In genomic region chr16:56673916-56674315, GRCh38 we compare ENCODE assay signal across 1 cellular context.
TF ChIP-seq lines count a peak whose summit lies in the region.

No MANE protein-coding gene starts in this region.

TF ChIP-seq in HepG2, 621 proteins besides CTCF, POLR2A, EP300 and RAD21 (continued from another document):
- TF ChIP-seq, protein P1, sequence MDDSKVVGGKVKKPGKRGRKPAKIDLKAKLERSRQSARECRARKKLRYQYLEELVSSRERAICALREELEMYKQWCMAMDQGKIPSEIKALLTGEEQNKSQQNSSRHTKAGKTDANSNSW (CRISPR knock-in tag; IDR thresholded peaks at IDR 0.05; ENCODE audit: borderline replicate concordance) = no peak
- no peak for TF ChIP-seq PITX1 (CRISPR knock-in tag; IDR thresholded peaks at IDR 0.05)
- TF ChIP-seq ZNF362 (CRISPR knock-in tag; IDR thresholded peaks at IDR 0.05; ENCODE audit: borderline replicate concordance) = peak; percentile 24; the same call in 1 of the 2 replicates
- TF ChIP-seq THYN1 (CRISPR knock-in tag; IDR thresholded peaks at IDR 0.05; ENCODE audit: borderline replicate concordance, low read depth) = no peak
- TF ChIP-seq PBX3 (CRISPR knock-in tag; IDR thresholded peaks at IDR 0.05; ENCODE audit: borderline replicate concordance) = no peak
- TF ChIP-seq KDM3A (CRISPR knock-in tag; IDR thresholded peaks at IDR 0.05; ENCODE audit: low read depth) = no peak
- TF ChIP-seq RXRA (CRISPR knock-in tag; IDR thresholded peaks at IDR 0.05) = no peak
- no peak for TF ChIP-seq FOSL2 (CRISPR knock-in tag; IDR thresholded peaks at IDR 0.05)
- no peak for TF ChIP-seq ZNF616 (CRISPR knock-in tag; IDR thresholded peaks at IDR 0.05; ENCODE audit: low read depth)
- TF ChIP-seq SAFB2 (CRISPR knock-in tag; IDR thresholded peaks at IDR 0.05; ENCODE audit: borderline replicate concordance, low read depth) = no peak
- no peak for TF ChIP-seq HMG20A (CRISPR knock-in tag; IDR thresholded peaks at IDR 0.05; ENCODE audit: borderline replicate concordance)
- no peak for TF ChIP-seq ASH2L (IDR thresholded peaks at IDR 0.05; ENCODE audit: insufficient read length, low read depth, low read length)
- TF ChIP-seq, protein P2, sequence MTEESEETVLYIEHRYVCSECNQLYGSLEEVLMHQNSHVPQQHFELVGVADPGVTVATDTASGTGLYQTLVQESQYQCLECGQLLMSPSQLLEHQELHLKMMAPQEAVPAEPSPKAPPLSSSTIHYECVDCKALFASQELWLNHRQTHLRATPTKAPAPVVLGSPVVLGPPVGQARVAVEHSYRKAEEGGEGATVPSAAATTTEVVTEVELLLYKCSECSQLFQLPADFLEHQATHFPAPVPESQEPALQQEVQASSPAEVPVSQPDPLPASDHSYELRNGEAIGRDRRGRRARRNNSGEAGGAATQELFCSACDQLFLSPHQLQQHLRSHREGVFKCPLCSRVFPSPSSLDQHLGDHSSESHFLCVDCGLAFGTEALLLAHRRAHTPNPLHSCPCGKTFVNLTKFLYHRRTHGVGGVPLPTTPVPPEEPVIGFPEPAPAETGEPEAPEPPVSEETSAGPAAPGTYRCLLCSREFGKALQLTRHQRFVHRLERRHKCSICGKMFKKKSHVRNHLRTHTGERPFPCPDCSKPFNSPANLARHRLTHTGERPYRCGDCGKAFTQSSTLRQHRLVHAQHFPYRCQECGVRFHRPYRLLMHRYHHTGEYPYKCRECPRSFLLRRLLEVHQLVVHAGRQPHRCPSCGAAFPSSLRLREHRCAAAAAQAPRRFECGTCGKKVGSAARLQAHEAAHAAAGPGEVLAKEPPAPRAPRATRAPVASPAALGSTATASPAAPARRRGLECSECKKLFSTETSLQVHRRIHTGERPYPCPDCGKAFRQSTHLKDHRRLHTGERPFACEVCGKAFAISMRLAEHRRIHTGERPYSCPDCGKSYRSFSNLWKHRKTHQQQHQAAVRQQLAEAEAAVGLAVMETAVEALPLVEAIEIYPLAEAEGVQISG (CRISPR knock-in tag; IDR thresholded peaks at IDR 0.05) = 0 out of 2 replicates have a peak, but pooled peaks have one; percentile 41
- TF ChIP-seq SYNCRIP (IDR thresholded peaks at IDR 0.05; ENCODE audit: insufficient read depth, low read depth, low read length) = no peak
- TF ChIP-seq, protein P3, sequence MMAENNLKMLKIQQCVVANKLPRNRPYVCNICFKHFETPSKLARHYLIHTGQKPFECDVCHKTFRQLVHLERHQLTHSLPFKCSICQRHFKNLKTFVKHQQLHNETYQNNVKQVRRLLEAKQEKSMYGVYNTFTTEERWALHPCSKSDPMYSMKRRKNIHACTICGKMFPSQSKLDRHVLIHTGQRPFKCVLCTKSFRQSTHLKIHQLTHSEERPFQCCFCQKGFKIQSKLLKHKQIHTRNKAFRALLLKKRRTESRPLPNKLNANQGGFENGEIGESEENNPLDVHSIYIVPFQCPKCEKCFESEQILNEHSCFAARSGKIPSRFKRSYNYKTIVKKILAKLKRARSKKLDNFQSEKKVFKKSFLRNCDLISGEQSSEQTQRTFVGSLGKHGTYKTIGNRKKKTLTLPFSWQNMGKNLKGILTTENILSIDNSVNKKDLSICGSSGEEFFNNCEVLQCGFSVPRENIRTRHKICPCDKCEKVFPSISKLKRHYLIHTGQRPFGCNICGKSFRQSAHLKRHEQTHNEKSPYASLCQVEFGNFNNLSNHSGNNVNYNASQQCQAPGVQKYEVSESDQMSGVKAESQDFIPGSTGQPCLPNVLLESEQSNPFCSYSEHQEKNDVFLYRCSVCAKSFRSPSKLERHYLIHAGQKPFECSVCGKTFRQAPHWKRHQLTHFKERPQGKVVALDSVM (CRISPR knock-in tag; IDR thresholded peaks at IDR 0.05) = no peak
TF ChIP-seq in HepG2: peak in this region for 13.
